ENCODE assay signal across 8 cellular contexts in genomic region chr18:35040988-35041751, GRCh38. TPM values are rescaled to one million over a fixed set of nuclear protein-coding genes. Genes with fewer than 3 reads are reported as not detected.
A peak's percentile ranks its signal among the peaks of the same experiment; 100 is the strongest.
DNase-seq lines count a peak whose midpoint lies in the region; ATAC-seq and TF ChIP-seq lines count a peak whose summit lies in the region.

Gene MAPRE2, plus strand, starts transcription at chr18:35041413. Its CDS starts 127 bp downstream, at chr18:35041540.

- H3K9me3 ChIP-seq in IMR-90 (ENCODE audit: control insufficient read depth, insufficient read depth, low read length) (no peaks in the 10 kb centered on the region), mucosa of descending colon (no peaks in the 10 kb centered on the region)

- in situ Hi-C loops in IMR-90 (cut with MboI; ENCODE audit: low sequenced_read_pairs): no loop called here

- no TSS peak for BruUV-seq in IMR-90 (replicated peaks; lab: Mats Ljungman, UMichigan)

- H3K36me3 ChIP-seq in IMR-90 (ENCODE audit: control insufficient read depth, insufficient read depth, low read length) (no peaks in the 10 kb centered on the region), mucosa of descending colon (ENCODE audit: low read depth) (no peaks in the 10 kb centered on the region)

- H3K4me3 ChIP-seq in IMR-90 (ENCODE audit: insufficient read depth, low read depth, low read length): peak within 1 kb of the TSS; percentile 89
- H3K4me3 ChIP-seq in epithelial cell of esophagus (ENCODE audit: low read length): peak within 1 kb of the TSS; percentile 90
- peak within 1 kb of the TSS; percentile 40 for H3K4me3 ChIP-seq in mucosa of descending colon

- 0% methylated on average over 12 of the region's 52 CpGs; no CpG with 5 or more reads in 1 of the 2 experiments for WGBS in IMR-90 (ENCODE audit: extremely low coverage in 2 of 2, insufficient read length in 1 of 2), 2 experiments

- H3K27me3 ChIP-seq in IMR-90 (ENCODE audit: control insufficient read depth, insufficient read depth, low read length): peaks cover 1% of the 10 kb centered on the region; the same call in 1 of the 2 replicates

- ATAC-seq in GM21528 (IDR thresholded peaks at IDR 0.05; ENCODE audit: low FRiP score, unreplicated experiment) (peak; percentile 83), IMR-90 (ENCODE audit: low read depth) (peak; percentile 95), mucosa of descending colon (peak; percentile 97)

- H3K18ac ChIP-seq in IMR-90 (ENCODE audit: low read depth, low read length): peak within 1 kb of the TSS; percentile 51

- CTCF ChIA-PET in IMR-90 (lab: Yijun Ruan, JAX): interaction anchor here (0.6 to 1.2 kb wide), 3 partner anchors 11 to 174 kb away, joined by 3 to 4 read pairs (median 3); no protein-coding TSS in a partner anchor

- peak within 1 kb of the TSS; percentile 38; the same call in 1 of the 2 replicates for H3K56ac ChIP-seq in IMR-90 (ENCODE audit: extremely low read depth, insufficient read depth, low read length)

- H2BK20ac ChIP-seq in IMR-90 (ENCODE audit: low read depth, low read length): peak within 1 kb of the TSS; percentile 71

- peak within 1 kb of the TSS; percentile 98 for H3K23ac ChIP-seq in IMR-90 (ENCODE audit: low read depth, low read length)

- H2BK120ac ChIP-seq in IMR-90 (ENCODE audit: low read depth, low read length): peak within 1 kb of the TSS; percentile 94

- H3K4ac ChIP-seq in IMR-90 (ENCODE audit: low read depth, low read length): peak within 1 kb of the TSS; percentile 96

- POLR2A ChIA-PET in IMR-90 (lab: Charles Lee; ENCODE audit: unreplicated experiment): interaction anchor here (0.6 to 0.8 kb wide), 2 partner anchors 12 to 24 kb away, joined by 3 to 11 read pairs; no protein-coding TSS in a partner anchor

- TF ChIP-seq CTCF in IMR-90 (conservative IDR thresholded peaks at IDR 0.05; ENCODE audit: low read depth, low read length) (no peak), epithelial cell of esophagus (IDR thresholded peaks at IDR 0.05; ENCODE audit: insufficient read depth, low read depth, low read length, missing control alignments) (no peak), mucosa of descending colon (IDR thresholded peaks at IDR 0.05) (no peak)

- no peak for TF ChIP-seq RAD21 in IMR-90 (IDR thresholded peaks at IDR 0.05; ENCODE audit: low read length)

- peak within 1 kb of the TSS; percentile 93 for H3K14ac ChIP-seq in IMR-90 (replicated peaks; ENCODE audit: low read depth, low read length)

- H3K79me1 ChIP-seq in IMR-90 (ENCODE audit: low read depth in 1 of 2, low read length in 2 of 2): peaks cover 0 to 27% of the 10 kb centered on the region in 2 experiments; a peak in 3 of 4 replicates

- H2AK9ac ChIP-seq in IMR-90 (replicated peaks; ENCODE audit: low read depth, low read length, poor library complexity): peak within 1 kb of the TSS; percentile 91

- peak; percentile 89 for TF ChIP-seq POLR2A in IMR-90 (IDR thresholded peaks at IDR 0.05; ENCODE audit: low read depth, low read length)

- H4K5ac ChIP-seq in IMR-90 (ENCODE audit: low read depth, low read length): peak within 1 kb of the TSS; percentile 50

- H4K8ac ChIP-seq in IMR-90 (ENCODE audit: low read depth in 2 of 2, low read length in 2 of 2): peak within 1 kb of the TSS; percentile 29 to 95

- H4K20me1 ChIP-seq in IMR-90 (ENCODE audit: insufficient read depth, low read length): no peaks in the 10 kb centered on the region

- H4K91ac ChIP-seq in IMR-90 (ENCODE audit: insufficient read depth, low read depth, low read length): peak within 1 kb of the TSS; percentile 72

- H3K9me1 ChIP-seq in IMR-90 (ENCODE audit: insufficient read depth, low read length): 0 out of 2 replicates have a peak, but pooled peaks cover 3% of the 10 kb centered on the region

- peak within 1 kb of the TSS; percentile 80 for H3K9ac ChIP-seq in IMR-90 (ENCODE audit: low read depth, low read length)

- dilution Hi-C loops in IMR-90 (cut with HindIII; ENCODE audit: low sequenced_read_pairs, unreplicated experiment): no loop called here

- H2BK15ac ChIP-seq in IMR-90 (ENCODE audit: low read depth, low read length): peak within 1 kb of the TSS; percentile 8; the same call in 1 of the 3 replicates

- H2BK5ac ChIP-seq in IMR-90 (ENCODE audit: low read depth, low read length, poor library complexity, severe bottlenecking): peak within 1 kb of the TSS; percentile 72

- peak; percentile 99 for DNase-seq in DMS 273 (lab: John Stamatoyannopoulos, UW; ENCODE audit: unreplicated experiment)
- DNase-seq in IMR-90: peak; percentile 96
- peak; percentile 98 for DNase-seq in OCI-M1 (lab: John Stamatoyannopoulos, UW)
- peak; percentile 99 for DNase-seq in activated T-cell treated with anti-CD3 and anti-CD28 coated beads for 4 hours
- peak; percentile 97 for DNase-seq in epithelial cell of esophagus (ENCODE audit: low read depth)
- peak; percentile 99 to 100 (median 100) for DNase-seq in mucosa of descending colon
- DNase-seq in stimulated activated CD8-positive, alpha-beta memory T cell treated with anti-CD3 and anti-CD28 coated beads, Interleukin-4, amount 100 ng/mL, for 24 hours (ENCODE audit: low read depth): peak; percentile 99

- intact Hi-C loops in IMR-90 (cut with micrococcal nuclease): loop anchor here (1.0 to 5.0 kb wide), 2 partner anchors 64 to 160 kb away; no protein-coding TSS in a partner anchor
- intact Hi-C loops in mucosa of descending colon (cut with DNase I, micrococcal nuclease): no loop called here

- H3K4me1 ChIP-seq in IMR-90 (ENCODE audit: control insufficient read depth, insufficient read depth, low read length): peaks cover 3% of the 10 kb centered on the region; the same call in 1 of the 2 replicates
- peaks cover 18% of the 10 kb centered on the region for H3K4me1 ChIP-seq in mucosa of descending colon (ENCODE audit: low read depth)

- H2AK5ac ChIP-seq in IMR-90 (ENCODE audit: low read depth, low read length): no peak within 1 kb of the TSS

- peak within 1 kb of the TSS; percentile 99 for H2AFZ ChIP-seq in IMR-90 (replicated peaks; ENCODE audit: low read length, poor library complexity)

- H3K4me2 ChIP-seq in IMR-90 (ENCODE audit: low read depth, low read length): peak within 1 kb of the TSS; percentile 92

- H3K27ac ChIP-seq in IMR-90 (ENCODE audit: insufficient read depth, low read length): peak within 1 kb of the TSS; percentile 77

TF ChIP-seq in IMR-90, 13 proteins besides CTCF, POLR2A, EP300 and RAD21:
- peak; percentile 56 for TF ChIP-seq MAFK (IDR thresholded peaks at IDR 0.05; ENCODE audit: low read depth, low read length)
- no peak for TF ChIP-seq RCOR1 (IDR thresholded peaks at IDR 0.05; ENCODE audit: insufficient replicate concordance, low read length)
- TF ChIP-seq ELK1 (IDR thresholded peaks at IDR 0.05; ENCODE audit: borderline replicate concordance, low read depth, low read length): no peak
- peak; percentile 99 for TF ChIP-seq MAZ (IDR thresholded peaks at IDR 0.05; ENCODE audit: borderline replicate concordance, low read depth, low read length)
- TF ChIP-seq USF2 (IDR thresholded peaks at IDR 0.05; ENCODE audit: low read depth, low read length): peak; percentile 98
- TF ChIP-seq CEBPB (IDR thresholded peaks at IDR 0.05; ENCODE audit: low read depth, low read length): no peak
- no peak for TF ChIP-seq SMC3 (IDR thresholded peaks at IDR 0.05; ENCODE audit: low read depth, low read length)
- TF ChIP-seq FOS (IDR thresholded peaks at IDR 0.05; ENCODE audit: low read depth, low read length): peak; percentile 20; the same call in 1 of the 2 replicates
- TF ChIP-seq CHD1 (IDR thresholded peaks at IDR 0.05; ENCODE audit: low read depth, low read length): no peak
- TF ChIP-seq BHLHE40 (IDR thresholded peaks at IDR 0.05; ENCODE audit: low read depth, low read length): peak; percentile 82
- TF ChIP-seq RFX5 (IDR thresholded peaks at IDR 0.05; ENCODE audit: low read depth, low read length): peak; percentile 70
- TF ChIP-seq MXI1 (IDR thresholded peaks at IDR 0.05; ENCODE audit: borderline replicate concordance, low read depth, low read length): peak; percentile 96
- peak; percentile 46; the same call in 1 of the 2 replicates for TF ChIP-seq NFE2L2 (IDR thresholded peaks at IDR 0.05; ENCODE audit: low read depth, low read length)

RNA-seq across cellular contexts. Expression of gene MAPRE2, which starts in this region (rescaled TPM):
- 23.8 and 24.2 TPM in 2 replicates for total RNA-seq in IMR-90 (2012; rRNA removed)
- polyA plus RNA-seq in IMR-90 (2012; rRNA removed): 18.4 and 19.6 TPM in 2 replicates
- polyA plus RNA-seq in IMR-90 (2012; cell fraction: cytosol; rRNA removed): 8.2 and 8.5 TPM in 2 replicates
- 4.3 and 13.4 TPM in 2 replicates for polyA plus RNA-seq in IMR-90 (2012; cell fraction: nucleus; rRNA removed; ENCODE audit: low replicate concordance)
- 10 to 100 TPM; 26.4 to 31.3 (median 27.3) TPM for total RNA-seq in mucosa of descending colon

Comparison
In these comparisons a context has a peak if more than half of its experiments do, and no peak if none do; other contexts are left out.
1. Peak in every context shown above with its lines: DNase-seq, ATAC-seq, H3K4me3 ChIP-seq and H3K27ac ChIP-seq.
2. H3K4me3 ChIP-seq: peak in every context shown above with its lines; median percentile 90 in epithelial cell of esophagus; 89 in IMR-90; 40 in mucosa of descending colon.